ENCODE assay signal across 8 cellular contexts in genomic region chr1:119675349-119676343, GRCh38. TPM values are rescaled to one million over a fixed set of nuclear protein-coding genes. Genes with fewer than 3 reads are reported as not detected.
DNase-seq lines count a peak whose midpoint lies in the region; ATAC-seq and TF ChIP-seq lines count a peak whose summit lies in the region.

No MANE protein-coding gene starts in this region.

- H3K4me2 ChIP-seq in OCI-LY1 (ENCODE audit: low read length), result no peak overlapping the region

- no peaks in the 10 kb centered on the region for H3K9me2 ChIP-seq in OCI-LY1 (ENCODE audit: low read depth, low read length)

- no peak overlapping the region for H2AFZ ChIP-seq in OCI-LY1 (ENCODE audit: low read length)

- H3K9me3 ChIP-seq in HUES64 (ENCODE audit: insufficient read depth, low read depth, low read length) (no peaks in the 10 kb centered on the region), OCI-LY1 (ENCODE audit: low read length) (no peaks in the 10 kb centered on the region), esophagus (ENCODE audit: control insufficient read depth in 2 of 2, insufficient read depth in 1 of 2, low read depth in 1 of 2, low read length in 1 of 2) (no peaks in the 10 kb centered on the region), muscle layer of duodenum (ENCODE audit: control insufficient read depth in 1 of 2, low read length in 2 of 2) (no peaks in the 10 kb centered on the region)

- H3K4me3 ChIP-seq in HUES64 (ENCODE audit: low read length) (peak overlapping the region; percentile 56), OCI-LY1 (ENCODE audit: low read depth, low read length, poor library complexity, severe bottlenecking) (no peak overlapping the region), esophagus (ENCODE audit: low read depth in 1 of 2, low read length in 2 of 2) (peak overlapping the region; percentile 26 to 51), muscle layer of duodenum (ENCODE audit: low read depth in 1 of 2, low read length in 2 of 2) (peak overlapping the region; percentile 62 to 70)

- peak; percentile 67 for ATAC-seq in GM18502 (IDR thresholded peaks at IDR 0.05; ENCODE audit: poor library complexity, unreplicated experiment)

- H3K27me3 ChIP-seq in HUES64 (ENCODE audit: insufficient read depth, low read length) (no peaks in the 10 kb centered on the region), OCI-LY1 (ENCODE audit: insufficient read depth, low read length) (0 out of 2 replicates have a peak, but pooled peaks cover 3% of the 10 kb centered on the region), esophagus (ENCODE audit: control insufficient read depth in 1 of 2, insufficient read depth in 2 of 2, low read length in 2 of 2) (no peaks in the 10 kb centered on the region), muscle layer of duodenum (ENCODE audit: low read depth, low read length) (no peaks in the 10 kb centered on the region)

- H4K20me1 ChIP-seq in OCI-LY1 (ENCODE audit: insufficient read depth, low read length), result no peaks in the 10 kb centered on the region

- no peaks in the 10 kb centered on the region for H3K36me3 ChIP-seq in HUES64 (ENCODE audit: insufficient read depth, low read length)
- no peaks in the 10 kb centered on the region for H3K36me3 ChIP-seq in OCI-LY1 (ENCODE audit: insufficient read depth, low read length)
- no peaks in the 10 kb centered on the region for H3K36me3 ChIP-seq in esophagus (ENCODE audit: control insufficient read depth in 2 of 2, insufficient read depth in 2 of 2, low read length in 1 of 2)
- no peaks in the 10 kb centered on the region for H3K36me3 ChIP-seq in muscle layer of duodenum (ENCODE audit: control insufficient read depth in 1 of 2, insufficient read depth in 2 of 2, low read length in 2 of 2)

- no peak overlapping the region for H3K9ac ChIP-seq in HUES64 (ENCODE audit: low read depth, low read length)
- H3K9ac ChIP-seq in OCI-LY1 (ENCODE audit: low read length), result no peak overlapping the region

- H3K27ac ChIP-seq in HUES64 (ENCODE audit: low read depth, low read length), result peak overlapping the region; percentile 15; the same call in 1 of the 2 replicates
- no peak overlapping the region for H3K27ac ChIP-seq in OCI-LY1 (ENCODE audit: low read depth, low read length, poor library complexity, severe bottlenecking)
- H3K27ac ChIP-seq in esophagus (ENCODE audit: low read depth in 2 of 2, low read length in 1 of 2), result peak overlapping the region; percentile 8 to 78
- H3K27ac ChIP-seq in muscle layer of duodenum (ENCODE audit: low read length), result peak overlapping the region; percentile 65

- H3K4me1 ChIP-seq in HUES64 (ENCODE audit: insufficient read depth, low read length) (peaks cover 44% of the 10 kb centered on the region), OCI-LY1 (ENCODE audit: insufficient read depth, low read length, severe bottlenecking) (no peaks in the 10 kb centered on the region), esophagus (ENCODE audit: control insufficient read depth in 2 of 2, insufficient read depth in 2 of 2, low read length in 1 of 2) (no peaks in the 10 kb centered on the region), muscle layer of duodenum (ENCODE audit: control insufficient read depth in 1 of 2, insufficient read depth in 2 of 2, low read length in 2 of 2) (peaks cover 0 to 3% of the 10 kb centered on the region in 2 donors)

- WGBS in HUES64, result 35% methylated on average over 16 of the region's 16 CpGs
- WGBS in esophagus, 2 donors, result 12 to 18% methylated on average over 16 of the region's 16 CpGs

- no peaks in the 10 kb centered on the region for H3K79me2 ChIP-seq in OCI-LY1 (ENCODE audit: insufficient read depth, low read length)

- DNase-seq in A172 (ENCODE audit: low spot score) (peak; percentile 80), activated T-cell treated with anti-CD3 and anti-CD28 coated beads for 24 hours (ENCODE audit: low read depth) (peak; percentile 59)
- peak; percentile 7 to 56 for DNase-seq in stimulated activated CD8-positive, alpha-beta memory T cell treated with anti-CD3 and anti-CD28 coated beads, Interleukin-7, amount 100 ng/mL, for 48 hours (ENCODE audit: extremely low read depth in 1 of 2, low read depth in 1 of 2)

- no peaks in the 10 kb centered on the region for H3F3A ChIP-seq in OCI-LY1 (ENCODE audit: insufficient read depth, low read length)

- peak; percentile 85 for TF ChIP-seq CTCF in OCI-LY1 (IDR thresholded peaks at IDR 0.05; ENCODE audit: low read length)

RNA-seq across cellular contexts. Expression of gene ZNF697, which starts 27.6 kb away (rescaled TPM):
- total RNA-seq in A172 (2014; rRNA removed; shearing (Covaris generic)), result 2.9 and 3.7 TPM in 2 replicates
- polyA plus RNA-seq in HUES64 (2013, experiment 1 of 2), result 9.0 TPM
- 8.7 TPM for polyA plus RNA-seq in HUES64 (2013, experiment 2 of 2)
- under 1 TPM; 0.26 to 0.40 TPM for polyA plus RNA-seq in esophagus

RNA-seq across cellular contexts. Expression of gene PHGDH, which starts 36.1 kb away (rescaled TPM):
- 96.8 and 97.2 TPM in 2 replicates for total RNA-seq in A172 (2014; rRNA removed; shearing (Covaris generic))
- 271 TPM for polyA plus RNA-seq in HUES64 (2013, experiment 1 of 2)
- polyA plus RNA-seq in HUES64 (2013, experiment 2 of 2), result 287 TPM
- polyA plus RNA-seq in esophagus, result 10 to 100 TPM; 24.3 to 68.7 TPM
